Comparison of ENCODE assay signal across 18 cellular contexts in genomic region chr4:56313132-56313531, GRCh38.
"Had no signal": no experiment of that assay in that cellular context is flagged by ENCODE, and none has a peak within 500 bp of the region (broad histone marks: within the 10 kb centered on the region; RNA-seq: fewer than 3 reads in every experiment).

No MANE protein-coding gene starts in this region.

- H3K27ac Mint-ChIP-seq: dendritic cell treated with granulocyte-macrophage colony-stimulating factor and Interleukin-4, amounts not matched to agents 40 ng/mL and 50 ng/mL, for 4 days; effector memory CD8-positive, alpha-beta T cell; endodermal cell; mesothelial cell of epicardium; naive B cell had no signal

- H3K4me3 ChIP-seq: colonic mucosa, esophagus muscularis mucosa, gastroesophageal sphincter, heart left ventricle, left lung, lower lobe of right lung, mucosa of descending colon had no signal

- H3K27me3 Mint-ChIP-seq: dendritic cell treated with granulocyte-macrophage colony-stimulating factor and Interleukin-4, amounts not matched to agents 40 ng/mL and 50 ng/mL, for 4 days; naive B cell had no signal

- H3K9me3 Mint-ChIP-seq: endodermal cell had no signal

- H3K4me3 Mint-ChIP-seq: dendritic cell treated with granulocyte-macrophage colony-stimulating factor and Interleukin-4, amounts not matched to agents 40 ng/mL and 50 ng/mL, for 4 days; effector memory CD8-positive, alpha-beta T cell; endodermal cell; mesothelial cell of epicardium; naive B cell had no signal

- DNase-seq: colonic mucosa; effector CD8-positive, alpha-beta T cell; effector memory CD8-positive, alpha-beta T cell; endodermal cell; foreskin keratinocyte; heart left ventricle; hippocampal formation; left cardiac atrium; left lung; left ventricle myocardium superior; lower lobe of right lung; mesenchymal stem cell; mucosa of descending colon; naive B cell had no signal

- H3K27ac ChIP-seq: colonic mucosa, esophagus muscularis mucosa, foreskin keratinocyte, gastroesophageal sphincter, heart left ventricle, left lung, lower lobe of right lung had no signal
